1 cellular context compared by ENCODE assay signal in genomic region chr15:78904599-78905358, GRCh38.
TF ChIP-seq lines count a peak whose summit lies in the region.

No MANE protein-coding gene starts in this region.

TF ChIP-seq in IMR-90, 13 proteins besides CTCF, POLR2A, EP300 and RAD21:
- TF ChIP-seq MAFK (IDR thresholded peaks at IDR 0.05; ENCODE audit: low read depth, low read length) (peak; percentile 27; the same call in 1 of the 2 replicates), MXI1 (IDR thresholded peaks at IDR 0.05; ENCODE audit: borderline replicate concordance, low read depth, low read length) (no peak)
